In genomic region chr4:153661215-153661822, GRCh38 we compare ENCODE assay signal across 13 cellular contexts. TPM values are rescaled to one million over a fixed set of nuclear protein-coding genes. Genes with fewer than 3 reads are reported as not detected.
DNase-seq lines count a peak whose midpoint lies in the region; ATAC-seq and TF ChIP-seq lines count a peak whose summit lies in the region.
"Had no signal": no experiment of that assay in that cellular context is flagged by ENCODE, and none has a peak within 500 bp of the region (broad histone marks: within the 10 kb centered on the region; RNA-seq: fewer than 3 reads in every experiment).

No MANE protein-coding gene starts in this region.

- H3K36me3 Mint-ChIP-seq in naive thymus-derived CD4-positive, alpha-beta T cell, result peaks cover 0 to 10% (median 4%) of the 10 kb centered on the region in 5 donors
- H3K36me3 Mint-ChIP-seq in WTC11, result peaks cover 15% of the 10 kb centered on the region
- H3K36me3 Mint-ChIP-seq: activated CD8-positive, alpha-beta memory T cell treated with anti-CD3 and anti-CD28 coated beads, Interleukin-2, amount 10 ng/mL, durations not matched to agents 7 days and 5 days had no signal

- H3K27ac Mint-ChIP-seq in naive thymus-derived CD4-positive, alpha-beta T cell, result no peak overlapping the region
- H3K27ac Mint-ChIP-seq in WTC11, result no peak overlapping the region
- H3K27ac Mint-ChIP-seq: activated CD8-positive, alpha-beta memory T cell treated with anti-CD3 and anti-CD28 coated beads, Interleukin-2, amount 10 ng/mL, durations not matched to agents 7 days and 5 days had no signal

- peaks cover 23% of the 10 kb centered on the region for H3K4me1 ChIP-seq in BLaER1
- H3K4me1 ChIP-seq in naive thymus-derived CD4-positive, alpha-beta T cell (ENCODE audit: control insufficient read depth in 2 of 2, insufficient read depth in 2 of 2, low read length in 2 of 2), result no peaks in the 10 kb centered on the region
- H3K4me1 ChIP-seq: transverse colon had no signal

- no peaks in the 10 kb centered on the region for H3K27me3 ChIP-seq in BLaER1
- no peaks in the 10 kb centered on the region for H3K27me3 ChIP-seq in naive thymus-derived CD4-positive, alpha-beta T cell (ENCODE audit: control insufficient read depth in 2 of 2, insufficient read depth in 2 of 2, low read length in 2 of 2)
- H3K27me3 ChIP-seq: transverse colon had no signal

- intact Hi-C loops in naive thymus-derived CD4-positive, alpha-beta T cell (cut with micrococcal nuclease), result no loop called here

- no peak overlapping the region for H3K9ac ChIP-seq in BLaER1

- peaks cover 0 to 19% (median 5%) of the 10 kb centered on the region in 11 donors for H3K9me3 Mint-ChIP-seq in naive thymus-derived CD4-positive, alpha-beta T cell
- H3K9me3 Mint-ChIP-seq in WTC11, result peaks cover 29% of the 10 kb centered on the region

- no peak for TF ChIP-seq CTCF in fibroblast of mammary gland (conservative IDR thresholded peaks at IDR 0.05; ENCODE audit: control insufficient read depth, insufficient read depth, low read depth, low read length)
- TF ChIP-seq CTCF in WTC11 (IDR thresholded peaks at IDR 0.05), result no peak

- no peaks in the 10 kb centered on the region for H3K36me3 ChIP-seq in BLaER1
- no peaks in the 10 kb centered on the region for H3K36me3 ChIP-seq in naive thymus-derived CD4-positive, alpha-beta T cell (ENCODE audit: control insufficient read depth in 2 of 3, insufficient read depth in 3 of 3, low read length in 3 of 3)
- H3K36me3 ChIP-seq: transverse colon had no signal

- H3K27ac ChIP-seq in BLaER1, result no peak overlapping the region
- H3K27ac ChIP-seq in naive thymus-derived CD4-positive, alpha-beta T cell (ENCODE audit: low read depth, low read length), result no peak overlapping the region

- POLR2A ChIA-PET in naive thymus-derived CD4-positive, alpha-beta T cell (lab: Charles Lee), result no interaction called here
- POLR2A ChIA-PET in WTC11 (lab: Charles Lee), result no interaction called here

- DNase-seq in SIG-M5 (lab: John Stamatoyannopoulos, UW) (peak; percentile 80), fibroblast of mammary gland (ENCODE audit: low read depth) (peak; percentile 73), NCI-H774 (lab: John Stamatoyannopoulos, UW) (no peak), WTC11 (ENCODE audit: low spot score) (no peak), NCI-H82 (lab: John Stamatoyannopoulos, UW) (no peak)
- DNase-seq in naive thymus-derived CD4-positive, alpha-beta T cell, result no peak
- DNase-seq: activated CD8-positive, alpha-beta memory T cell treated with anti-CD3 and anti-CD28 coated beads, Interleukin-2, amount 10 ng/mL, durations not matched to agents 7 days and 5 days; effector CD8-positive, alpha-beta T cell; NCI-H2107; T-helper 9 cell; transverse colon had no signal

- ATAC-seq in naive thymus-derived CD4-positive, alpha-beta T cell, result peak; percentile 81
- ATAC-seq in GM21423 (IDR thresholded peaks at IDR 0.05; ENCODE audit: unreplicated experiment) (no peak), WTC11 (no peak)
- ATAC-seq: activated CD8-positive, alpha-beta memory T cell treated with anti-CD3 and anti-CD28 coated beads, Interleukin-2, amount 10 ng/mL, durations not matched to agents 7 days and 5 days had no signal

- peaks cover 0 to 15% (median 7%) of the 10 kb centered on the region in 5 donors for H3K27me3 Mint-ChIP-seq in naive thymus-derived CD4-positive, alpha-beta T cell
- peaks cover 6% of the 10 kb centered on the region for H3K27me3 Mint-ChIP-seq in WTC11 (ENCODE audit: low read depth)

- H3K4me2 ChIP-seq in BLaER1, result peak overlapping the region; percentile 38

- H3K4me3 Mint-ChIP-seq in naive thymus-derived CD4-positive, alpha-beta T cell, result no peak overlapping the region
- no peak overlapping the region for H3K4me3 Mint-ChIP-seq in WTC11
- H3K4me3 Mint-ChIP-seq: activated CD8-positive, alpha-beta memory T cell treated with anti-CD3 and anti-CD28 coated beads, Interleukin-2, amount 10 ng/mL, durations not matched to agents 7 days and 5 days had no signal

- no peaks in the 10 kb centered on the region for H4K20me1 ChIP-seq in BLaER1

- H3K4me1 Mint-ChIP-seq in naive thymus-derived CD4-positive, alpha-beta T cell, result peaks cover 0 to 5% (median 0%) of the 10 kb centered on the region in 7 donors
- no peaks in the 10 kb centered on the region for H3K4me1 Mint-ChIP-seq in WTC11
- H3K4me1 Mint-ChIP-seq: activated CD8-positive, alpha-beta memory T cell treated with anti-CD3 and anti-CD28 coated beads, Interleukin-2, amount 10 ng/mL, durations not matched to agents 7 days and 5 days had no signal

- H3K4me3 ChIP-seq in BLaER1, result no peak overlapping the region
- no peak overlapping the region for H3K4me3 ChIP-seq in fibroblast of mammary gland (ENCODE audit: control insufficient read depth, low read depth, low read length)
- H3K4me3 ChIP-seq in naive thymus-derived CD4-positive, alpha-beta T cell (ENCODE audit: low read length), result no peak overlapping the region
- H3K4me3 ChIP-seq: transverse colon had no signal

- peaks cover 41% of the 10 kb centered on the region for H3K9me3 ChIP-seq in BLaER1
- H3K9me3 ChIP-seq in naive thymus-derived CD4-positive, alpha-beta T cell (ENCODE audit: control insufficient read depth in 2 of 3, low read length in 3 of 3), result no peaks in the 10 kb centered on the region
- H3K9me3 ChIP-seq: transverse colon had no signal

- CTCF ChIA-PET in naive thymus-derived CD4-positive, alpha-beta T cell (lab: Charles Lee), result no interaction called here
- CTCF ChIA-PET in WTC11 (lab: Charles Lee), result no interaction called here

TF ChIP-seq in WTC11, 78 proteins besides CTCF, POLR2A, EP300 and RAD21:
- TF ChIP-seq ATF2 (CRISPR knock-in tag; IDR thresholded peaks at IDR 0.05; ENCODE audit: borderline replicate concordance, low read depth) (no peak), ARID4B (CRISPR knock-in tag; IDR thresholded peaks at IDR 0.05; ENCODE audit: borderline replicate concordance) (no peak)
TF ChIP-seq in WTC11: peak in this region for 0.

RNA-seq across cellular contexts. Expression of gene TLR2, which starts 22.8 kb away (rescaled TPM):
- 10 to 100 TPM in 2 of 5 experiments, 1 to 10 TPM in 3; 3.3 to 84.2 (median 6.6) TPM for total RNA-seq in naive thymus-derived CD4-positive, alpha-beta T cell
- polyA plus RNA-seq in naive thymus-derived CD4-positive, alpha-beta T cell, result 1 to 10 TPM; 1.0 to 1.2 TPM
- total RNA-seq in WTC11 (2021), result 1.3 to 1.7 TPM (median 1.4 TPM) in 3 replicates

Comparison
In these comparisons a context has a peak if more than half of its experiments do, and no peak if none do; other contexts are left out.
1. DNase-seq: peak in SIG-M5 (single experiment) and fibroblast of mammary gland (single experiment); none in naive thymus-derived CD4-positive, alpha-beta T cell (0 of 9), NCI-H774 (single experiment), WTC11 (single experiment) and NCI-H82 (single experiment).